In the genomic region with DNA sequence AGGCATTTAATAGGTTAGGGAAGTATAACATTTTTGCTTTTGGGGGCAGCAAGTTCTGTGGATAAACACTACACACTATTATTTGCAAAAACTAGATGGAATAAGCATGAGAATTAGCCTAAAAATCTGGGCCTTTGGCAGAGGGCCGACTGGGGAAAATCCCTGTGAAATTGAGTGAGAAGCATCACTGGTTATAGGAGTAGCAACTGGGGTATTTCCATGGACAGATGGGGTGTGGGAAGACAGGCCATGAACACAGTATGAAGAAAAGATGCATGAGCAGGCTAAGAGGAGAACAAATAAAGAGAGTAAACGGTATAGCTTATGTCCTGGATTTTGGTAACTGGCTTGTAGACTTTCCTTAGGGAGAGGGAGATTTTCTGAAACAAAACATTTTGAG, we compare ENCODE assay signal across 13 cellular contexts. TPM values are rescaled to one million over a fixed set of nuclear protein-coding genes. Genes with fewer than 3 reads are reported as not detected.
DNase-seq lines count a peak whose midpoint lies in the region; TF ChIP-seq lines count a peak whose summit lies in the region.
"Had no signal": no experiment of that assay in that cellular context is flagged by ENCODE, and none has a peak within 500 bp of the region (broad histone marks: within the 10 kb centered on the region; RNA-seq: fewer than 3 reads in every experiment).

No MANE protein-coding gene starts in this region.

- no peaks in the 10 kb centered on the region for H3K4me1 Mint-ChIP-seq in CD4-positive, alpha-beta memory T cell

- intact Hi-C loops in CD4-positive, alpha-beta memory T cell (cut with micrococcal nuclease), result no loop called here
- intact Hi-C loops in dorsolateral prefrontal cortex (cut with DNase I), result no loop called here

- H3K27me3 Mint-ChIP-seq in CD4-positive, alpha-beta memory T cell, result no peaks in the 10 kb centered on the region

- H3K27ac Mint-ChIP-seq in CD4-positive, alpha-beta memory T cell, result peak overlapping the region in 5 of 7 donors; percentile 2 to 89 (median 73)

- H3K9ac ChIP-seq in SK-N-MC (ENCODE audit: insufficient read length) (no peak overlapping the region), rectal smooth muscle tissue (ENCODE audit: low read length) (no peak overlapping the region)

- H3K9me3 Mint-ChIP-seq in CD4-positive, alpha-beta memory T cell, result no peaks in the 10 kb centered on the region

- DNase-seq in CD4-positive, alpha-beta memory T cell, result no peak
- DNase-seq in SK-N-MC (ENCODE audit: low read depth, low spot score) (no peak), dorsolateral prefrontal cortex (peak in 5 of 10 donors; percentile 34 to 52 (median 37)), NCI-H1092 (lab: John Stamatoyannopoulos, UW) (no peak), NCI-H2081 (lab: John Stamatoyannopoulos, UW) (no peak), DMS 273 (lab: John Stamatoyannopoulos, UW; ENCODE audit: unreplicated experiment) (no peak)
- DNase-seq in stimulated activated CD4-positive, alpha-beta T cell treated with anti-CD3 and anti-CD28 coated beads, Interleukin-2, amount 100 ng/mL, for 24 hours, result no peak
- DNase-seq: activated T-cell treated with anti-CD3 and anti-CD28 coated beads for 4 hours, hypothalamus had no signal

- no peak for TF ChIP-seq CTCF in dorsolateral prefrontal cortex (IDR thresholded peaks at IDR 0.05 in 54 of 56, conservative IDR thresholded peaks at IDR 0.05 in 2 of 56; ENCODE audit: low read depth in 1 of 56, partially characterized antibody in 56 of 56)

- peaks cover 31% of the 10 kb centered on the region for H3K36me3 ChIP-seq in CD4-positive, alpha-beta memory T cell (ENCODE audit: insufficient read depth, low read length)
- peaks cover 70% of the 10 kb centered on the region for H3K36me3 ChIP-seq in SK-N-MC (ENCODE audit: insufficient read depth, low read length)
- H3K36me3 ChIP-seq in rectal smooth muscle tissue (ENCODE audit: control insufficient read depth, insufficient read depth, low read length), result peaks cover 10% of the 10 kb centered on the region

- H3K4me3 ChIP-seq in CD4-positive, alpha-beta memory T cell (ENCODE audit: low read length in 2 of 2), result no peak overlapping the region
- H3K4me3 ChIP-seq in SK-N-MC (no peak overlapping the region), dorsolateral prefrontal cortex (no peak overlapping the region), rectal smooth muscle tissue (ENCODE audit: low read length) (no peak overlapping the region)
- H3K4me3 ChIP-seq: body of pancreas had no signal

- H3K9me3 ChIP-seq in CD4-positive, alpha-beta memory T cell (ENCODE audit: control insufficient read depth in 1 of 2, low read length in 2 of 2), result no peaks in the 10 kb centered on the region
- H3K9me3 ChIP-seq in SK-N-MC (ENCODE audit: low read depth, low read length), result no peaks in the 10 kb centered on the region
- H3K9me3 ChIP-seq: body of pancreas had no signal

- H3K27me3 ChIP-seq in CD4-positive, alpha-beta memory T cell (ENCODE audit: insufficient read depth, low read length), result no peaks in the 10 kb centered on the region
- H3K27me3 ChIP-seq in dorsolateral prefrontal cortex, result no peaks in the 10 kb centered on the region
- H3K27me3 ChIP-seq in rectal smooth muscle tissue (ENCODE audit: control insufficient read depth, insufficient read depth, low read length), result no peaks in the 10 kb centered on the region
- H3K27me3 ChIP-seq: body of pancreas had no signal

- CTCF ChIA-PET in CD4-positive, alpha-beta memory T cell (lab: Charles Lee; ENCODE audit: partially characterized antibody), result no interaction called here

- no peak overlapping the region for H3K27ac ChIP-seq in CD4-positive, alpha-beta memory T cell (ENCODE audit: low read depth, low read length)
- H3K27ac ChIP-seq in SK-N-MC, result peak overlapping the region; percentile 60; the same call in 1 of the 2 replicates
- peak overlapping the region in 58 of 59 donors; percentile 30 to 96 (median 84) for H3K27ac ChIP-seq in dorsolateral prefrontal cortex
- peak overlapping the region; percentile 49 for H3K27ac ChIP-seq in rectal smooth muscle tissue (ENCODE audit: low read depth, low read length)
- H3K27ac ChIP-seq: epithelial cell of prostate, HL-60 had no signal

- no peaks in the 10 kb centered on the region for H3K4me1 ChIP-seq in CD4-positive, alpha-beta memory T cell (ENCODE audit: insufficient read depth, low read length)
- peaks cover 14% of the 10 kb centered on the region for H3K4me1 ChIP-seq in rectal smooth muscle tissue (ENCODE audit: control insufficient read depth, insufficient read depth, low read length)

- no peak overlapping the region for H3K4me3 Mint-ChIP-seq in CD4-positive, alpha-beta memory T cell

- POLR2A ChIA-PET in CD4-positive, alpha-beta memory T cell (lab: Charles Lee; ENCODE audit: partially characterized antibody), result no interaction called here

- H3K36me3 Mint-ChIP-seq in CD4-positive, alpha-beta memory T cell, result peaks cover 44 to 53% of the 10 kb centered on the region in 2 donors

RNA-seq across cellular contexts. Expression of a gene that starts 32.9 kb away (rescaled TPM):
- under 1 TPM; 0.20 to 0.42 TPM for total RNA-seq in CD4-positive, alpha-beta memory T cell
- not detected for polyA plus RNA-seq in CD4-positive, alpha-beta memory T cell
- total RNA-seq in dorsolateral prefrontal cortex, result 100 to 1,000 TPM in 5 of 120 experiments, 10 to 100 TPM in 115; 31.3 to 143 (median 68.7) TPM

Comparison
In these comparisons a context has a peak if more than half of its experiments do, and no peak if none do; other contexts are left out.
1. RNA of a gene that starts 32.9 kb away (total RNA-seq): 31.3 to 143 TPM in dorsolateral prefrontal cortex; 0.20 to 0.42 TPM in CD4-positive, alpha-beta memory T cell; every median in the first group is over 10 times any median in the second.